In genomic region chr6:44050872-44051421, GRCh38 we compare ENCODE assay signal across 10 cellular contexts.
DNase-seq lines count a peak whose midpoint lies in the region; ATAC-seq, FAIRE-seq and TF ChIP-seq lines count a peak whose summit lies in the region.
"Had no signal": no experiment of that assay in that cellular context is flagged by ENCODE, and none has a peak within 500 bp of the region (broad histone marks: within the 10 kb centered on the region; RNA-seq: fewer than 3 reads in every experiment).

No MANE protein-coding gene starts in this region.

- dilution Hi-C loops in keratinocyte (cut with MboI; ENCODE audit: extremely low pct_ligation_motif_present, low sequenced_read_pairs), result no loop called here

- H3K27me3 Mint-ChIP-seq in HFFc6 (ENCODE audit: insufficient read depth), result no peaks in the 10 kb centered on the region; the same call in 1 of the 2 replicates

- TF ChIP-seq CTCF in HFFc6 (IDR thresholded peaks at IDR 0.05), result no peak
- TF ChIP-seq CTCF in keratinocyte (optimal IDR thresholded peaks at IDR 0.05 in 1 of 3, IDR thresholded peaks at IDR 0.05 in 1 of 3, conservative IDR thresholded peaks at IDR 0.05 in 1 of 3; ENCODE audit: extremely low read depth in 1 of 3, insufficient read depth in 2 of 3, low read length in 3 of 3), result no peak

- H3K4me1 Mint-ChIP-seq in HFFc6 (ENCODE audit: low read depth), result peaks cover 82% of the 10 kb centered on the region

- H3K4me3 Mint-ChIP-seq in HFFc6, result no peak overlapping the region

- ATAC-seq in GM21723 (IDR thresholded peaks at IDR 0.05; ENCODE audit: unreplicated experiment), result no peak

- H3K36me3 ChIP-seq in keratinocyte (ENCODE audit: control insufficient read depth in 2 of 2, extremely low read depth in 1 of 2, insufficient read depth in 2 of 2, low read length in 2 of 2) (no peaks in the 10 kb centered on the region), skeletal muscle tissue (ENCODE audit: control insufficient read depth in 3 of 3, insufficient read depth in 3 of 3, low read length in 3 of 3) (no peaks in the 10 kb centered on the region)

- H3K36me3 Mint-ChIP-seq in HFFc6 (ENCODE audit: low read depth), result no peaks in the 10 kb centered on the region

- no peaks in the 10 kb centered on the region for H3K9me3 Mint-ChIP-seq in HFFc6

- DNase-seq in HFFc6 (no peak), caudate nucleus (lab: John Stamatoyannopoulos, UW) (no peak), keratinocyte (ENCODE audit: low read depth, low spot score) (no peak), HuH-7.5 (ENCODE audit: low spot score) (no peak)
- DNase-seq in stimulated activated CD4-positive, alpha-beta T cell treated with anti-CD3 and anti-CD28 coated beads, Interleukin-4, amount 100 ng/mL, for 24 hours, result no peak
- no peak for DNase-seq in activated naive CD4-positive, alpha-beta T cell treated with anti-CD3 and anti-CD28 coated beads, Interleukin-2, amount 50 U/mL, for 16 hours
- DNase-seq: anterior cingulate cortex, NCI-H1436 had no signal

- H3K79me2 ChIP-seq in keratinocyte (ENCODE audit: control insufficient read depth, insufficient read depth, low read length), result no peaks in the 10 kb centered on the region

- H3K9me3 ChIP-seq in keratinocyte (ENCODE audit: control insufficient read depth, low read depth, low read length), result no peaks in the 10 kb centered on the region
- H3K9me3 ChIP-seq in skeletal muscle tissue (ENCODE audit: control insufficient read depth in 3 of 3, low read length in 3 of 3), result no peaks in the 10 kb centered on the region

- no peak overlapping the region for H3K4me3 ChIP-seq in keratinocyte (ENCODE audit: control insufficient read depth in 2 of 3, extremely low read depth in 1 of 3, insufficient read depth in 2 of 3, low read depth in 1 of 3, low read length in 3 of 3)
- no peak overlapping the region for H3K4me3 ChIP-seq in skeletal muscle tissue (ENCODE audit: low read length in 3 of 3)

- no peaks in the 10 kb centered on the region for H4K20me1 ChIP-seq in keratinocyte (ENCODE audit: control insufficient read depth, extremely low read depth, insufficient read depth, low read length)

- peaks cover 43% of the 10 kb centered on the region for H3K4me1 ChIP-seq in keratinocyte (ENCODE audit: control insufficient read depth, extremely low read depth, insufficient read depth, low read length)
- H3K4me1 ChIP-seq in skeletal muscle tissue (ENCODE audit: control insufficient read depth in 3 of 3, insufficient read depth in 3 of 3, low read length in 3 of 3), result peaks cover 29 to 58% (median 41%) of the 10 kb centered on the region in 3 donors

- H3K4me2 ChIP-seq in keratinocyte (ENCODE audit: control insufficient read depth, extremely low read depth, insufficient read depth, low read depth, low read length), result no peak overlapping the region

- peak overlapping the region; percentile 71 for H3K27ac Mint-ChIP-seq in HFFc6

- peak overlapping the region; percentile 14 for H3K27ac ChIP-seq in caudate nucleus (ENCODE audit: low read depth, low read length)
- H3K27ac ChIP-seq in keratinocyte (ENCODE audit: control insufficient read depth, insufficient read depth, low read length), result no peak overlapping the region
- H3K27ac ChIP-seq in skeletal muscle tissue (ENCODE audit: low read depth, low read length), result peak overlapping the region; percentile 51

- H3K9me1 ChIP-seq in keratinocyte (ENCODE audit: control insufficient read depth, extremely low read depth, insufficient read depth, low read length), result no peaks in the 10 kb centered on the region

- H3K27me3 ChIP-seq in keratinocyte (ENCODE audit: control insufficient read depth, extremely low read depth, insufficient read depth, low read length), result no peaks in the 10 kb centered on the region
- H3K27me3 ChIP-seq in skeletal muscle tissue (ENCODE audit: control insufficient read depth in 3 of 3, insufficient read depth in 3 of 3, low read length in 3 of 3), result no peaks in the 10 kb centered on the region

- peak overlapping the region; percentile 31 for H3K9ac ChIP-seq in keratinocyte (ENCODE audit: control insufficient read depth, extremely low read depth, insufficient read depth, low read length)
- no peak overlapping the region for H3K9ac ChIP-seq in skeletal muscle tissue (ENCODE audit: low read depth in 1 of 3, low read length in 3 of 3)

- FAIRE-seq in keratinocyte (lab: Jason Lieb, UNC), result peak; percentile 56

- no peak overlapping the region for H2AFZ ChIP-seq in keratinocyte (ENCODE audit: control insufficient read depth, low read length)
